ENCODE assay signal across 15 cellular contexts in the genomic region with DNA sequence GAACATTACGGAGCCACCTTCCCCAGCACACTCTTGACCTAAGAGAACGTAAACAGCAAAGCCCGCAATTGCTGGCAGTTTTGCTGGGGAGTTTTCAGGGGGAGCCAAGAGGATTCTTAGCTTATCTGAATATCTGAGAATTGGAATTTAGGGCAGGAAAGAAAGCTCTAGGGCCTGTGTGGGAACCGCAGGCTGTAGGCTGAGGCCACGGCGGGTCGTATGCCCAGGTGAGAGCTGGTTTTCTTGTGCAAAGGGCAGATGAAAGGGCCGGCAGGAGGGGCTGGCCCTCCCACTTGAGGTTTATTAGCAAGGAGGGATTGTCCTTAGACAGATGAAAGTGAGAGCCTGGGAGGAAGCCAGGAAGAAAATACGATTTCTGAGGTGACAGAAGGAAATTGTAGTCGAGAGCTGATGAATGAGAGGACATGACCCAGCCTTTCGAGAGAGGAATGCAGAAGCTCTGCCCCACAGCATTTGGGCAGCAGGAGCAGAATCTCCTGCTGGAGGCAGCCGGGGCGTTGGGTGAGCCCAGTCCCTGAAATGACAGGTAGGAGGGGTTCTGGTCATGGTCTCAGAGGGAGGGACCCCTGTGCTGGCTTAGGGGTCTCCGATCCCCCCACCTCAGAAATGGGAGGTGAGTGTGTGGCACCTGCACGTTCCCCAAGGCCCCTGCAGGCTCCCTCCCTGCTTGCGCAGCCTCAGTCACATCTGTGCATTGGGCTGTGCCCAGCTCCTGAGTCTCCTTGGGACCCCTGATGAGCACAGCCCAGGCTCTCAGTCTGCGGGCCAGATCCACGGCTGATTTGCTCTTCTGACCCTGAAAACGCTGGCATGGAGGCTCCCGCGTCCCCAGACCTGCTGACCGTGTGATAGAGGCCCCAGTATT.
DNase-seq lines count a peak whose midpoint lies in the region; ATAC-seq and TF ChIP-seq lines count a peak whose summit lies in the region.
"Had no signal": no experiment of that assay in that cellular context is flagged by ENCODE, and none has a peak within 500 bp of the region (broad histone marks: within the 10 kb centered on the region; RNA-seq: fewer than 3 reads in every experiment).

No MANE protein-coding gene starts in this region.

- WGBS in endodermal cell (ENCODE audit: insufficient coverage in 1 of 2, insufficient read length in 1 of 2), 2 experiments = 56 to 73% methylated on average over 16 to 22 of the region's 22 CpGs

- CTCF ChIA-PET in Calu3 (lab: Charles Lee) = no interaction called here

- no peaks in the 10 kb centered on the region for H3K36me3 ChIP-seq in endodermal cell (ENCODE audit: control insufficient read depth, insufficient read depth, low read length)
- H3K36me3 ChIP-seq in SJCRH30 = no peaks in the 10 kb centered on the region

- no peak overlapping the region for H3K9ac ChIP-seq in endodermal cell (ENCODE audit: extremely low read depth, low read length, poor library complexity, severe bottlenecking)

- intact Hi-C loops in Calu3 (cut with micrococcal nuclease; ENCODE audit: unreplicated experiment) = no loop called here

- H3K4me1 ChIP-seq in endodermal cell (ENCODE audit: control insufficient read depth, insufficient read depth, low read length) = peaks cover 8% of the 10 kb centered on the region
- peaks cover 5% of the 10 kb centered on the region for H3K4me1 ChIP-seq in SJCRH30

- H3K9me3 Mint-ChIP-seq in endodermal cell (no peaks in the 10 kb centered on the region), neural crest cell (no peaks in the 10 kb centered on the region), Calu3 (ENCODE audit: low read depth, unreplicated experiment) (no peaks in the 10 kb centered on the region)
- no peaks in the 10 kb centered on the region for H3K9me3 Mint-ChIP-seq in activated T-cell treated with anti-CD3 and anti-CD28 coated beads, Interleukin-2, amount 50 U/mL, for 72 hours
- H3K9me3 Mint-ChIP-seq: activated naive CD4-positive, alpha-beta T cell treated with anti-CD3 and anti-CD28 coated beads, Interleukin-2, amount 50 U/mL, for 72 hours; CD8-positive, alpha-beta memory T cell had no signal

- BruUV-seq in Calu3 (replicated peaks; lab: Mats Ljungman, UMichigan) = no TSS peak

- H3K4me3 Mint-ChIP-seq in endodermal cell (no peak overlapping the region), neural crest cell (no peak overlapping the region), Calu3 (ENCODE audit: low read depth, unreplicated experiment) (no peak overlapping the region)
- H3K4me3 Mint-ChIP-seq in activated T-cell treated with anti-CD3 and anti-CD28 coated beads, Interleukin-2, amount 50 U/mL, for 72 hours = no peak overlapping the region
- H3K4me3 Mint-ChIP-seq: CD8-positive, alpha-beta memory T cell had no signal

- TF ChIP-seq CTCF in endodermal cell (conservative IDR thresholded peaks at IDR 0.05) (no peak), neural crest cell (conservative IDR thresholded peaks at IDR 0.05) (no peak), Calu3 (IDR thresholded peaks at IDR 0.05; ENCODE audit: unreplicated experiment) (no peak)

- H3K36me3 Mint-ChIP-seq in endodermal cell (ENCODE audit: low read depth) = peaks cover 62% of the 10 kb centered on the region
- H3K36me3 Mint-ChIP-seq in neural crest cell (ENCODE audit: low read depth) = no peaks in the 10 kb centered on the region
- peaks cover 6% of the 10 kb centered on the region for H3K36me3 Mint-ChIP-seq in Calu3 (ENCODE audit: insufficient read depth, unreplicated experiment)
- peaks cover 0 to 2% of the 10 kb centered on the region in 2 donors for H3K36me3 Mint-ChIP-seq in activated T-cell treated with anti-CD3 and anti-CD28 coated beads, Interleukin-2, amount 50 U/mL, for 72 hours (ENCODE audit: insufficient read depth in 2 of 2)
- H3K36me3 Mint-ChIP-seq: CD8-positive, alpha-beta memory T cell had no signal

- H3K4me1 Mint-ChIP-seq in endodermal cell = peaks cover 14% of the 10 kb centered on the region
- peaks cover 22% of the 10 kb centered on the region for H3K4me1 Mint-ChIP-seq in neural crest cell
- H3K4me1 Mint-ChIP-seq in Calu3 (ENCODE audit: low read depth, unreplicated experiment) = no peaks in the 10 kb centered on the region
- H3K4me1 Mint-ChIP-seq in activated T-cell treated with anti-CD3 and anti-CD28 coated beads, Interleukin-2, amount 50 U/mL, for 72 hours (ENCODE audit: low read depth) = peaks cover 9% of the 10 kb centered on the region

- ATAC-seq in activated T-cell treated with anti-CD3 and anti-CD28 coated beads, Interleukin-2, amount 50 U/mL, for 72 hours (replicated peaks in 1 of 2) = no peak
- ATAC-seq: activated naive CD4-positive, alpha-beta T cell treated with anti-CD3 and anti-CD28 coated beads, Interleukin-2, amount 50 U/mL, for 72 hours; HCT116 had no signal

- H3K27me3 Mint-ChIP-seq in endodermal cell (ENCODE audit: insufficient read depth) = no peaks in the 10 kb centered on the region
- H3K27me3 Mint-ChIP-seq in neural crest cell (ENCODE audit: low read depth) = no peaks in the 10 kb centered on the region
- no peaks in the 10 kb centered on the region for H3K27me3 Mint-ChIP-seq in Calu3 (ENCODE audit: unreplicated experiment)
- H3K27me3 Mint-ChIP-seq in activated T-cell treated with anti-CD3 and anti-CD28 coated beads, Interleukin-2, amount 50 U/mL, for 72 hours (ENCODE audit: low read depth) = no peaks in the 10 kb centered on the region

- peak; percentile 58 for DNase-seq in D341Med (ENCODE audit: low spot score)
- peak; percentile 68 to 82 for DNase-seq in NCI-H524 (lab: John Stamatoyannopoulos, UW)
- peak; percentile 71 for DNase-seq in endodermal cell
- DNase-seq in neural crest cell (ENCODE audit: low read depth, low spot score) = no peak
- DNase-seq in SK-N-DZ (ENCODE audit: low spot score) = no peak
- DNase-seq in Calu3 = no peak
- no peak for DNase-seq in SJCRH30
- no peak for DNase-seq in activated T-cell treated with anti-CD3 and anti-CD28 coated beads, Interleukin-2, amount 50 U/mL, for 72 hours
- DNase-seq: cerebellar nuclear complex, NCI-H2081 had no signal

- H3K27ac ChIP-seq in endodermal cell (ENCODE audit: low read depth, low read length) (no peak overlapping the region), SJCRH30 (no peak overlapping the region)
- H3K27ac ChIP-seq: SK-N-MC had no signal

- H3K27me3 ChIP-seq in endodermal cell (ENCODE audit: control insufficient read depth, insufficient read depth, low read length, poor library complexity, severe bottlenecking) (no peaks in the 10 kb centered on the region), SJCRH30 (no peaks in the 10 kb centered on the region)

- peak overlapping the region; percentile 18 for H3K27ac Mint-ChIP-seq in endodermal cell
- peak overlapping the region; percentile 31 for H3K27ac Mint-ChIP-seq in neural crest cell (ENCODE audit: unreplicated experiment)
- no peak overlapping the region for H3K27ac Mint-ChIP-seq in Calu3 (ENCODE audit: unreplicated experiment)
- H3K27ac Mint-ChIP-seq in activated T-cell treated with anti-CD3 and anti-CD28 coated beads, Interleukin-2, amount 50 U/mL, for 72 hours = no peak overlapping the region
- H3K27ac Mint-ChIP-seq: activated naive CD4-positive, alpha-beta T cell treated with anti-CD3 and anti-CD28 coated beads, Interleukin-2, amount 50 U/mL, for 72 hours had no signal

- H3K9me3 ChIP-seq in endodermal cell (ENCODE audit: control insufficient read depth, low read length) = peaks cover 16% of the 10 kb centered on the region
- H3K9me3 ChIP-seq in SJCRH30 (replicated peaks) = no peaks in the 10 kb centered on the region

- H3K4me3 ChIP-seq in endodermal cell (ENCODE audit: low read length) = no peak overlapping the region
- H3K4me3 ChIP-seq in SJCRH30 = no peak overlapping the region
- H3K4me3 ChIP-seq: SK-N-MC, skin epidermis had no signal

Comparison
In these comparisons a context has a peak if more than half of its experiments do, and no peak if none do; other contexts are left out.
1. DNase-seq: peak in D341Med (single experiment), NCI-H524 (2 of 2) and endodermal cell (single experiment); none in neural crest cell (single experiment), SK-N-DZ (single experiment), Calu3 (single experiment), SJCRH30 (0 of 2) and activated T-cell treated with anti-CD3 and anti-CD28 coated beads, Interleukin-2, amount 50 U/mL, for 72 hours (0 of 2).
2. H3K27ac Mint-ChIP-seq: peak in endodermal cell (single experiment) and neural crest cell (single experiment); none in Calu3 (single experiment) and activated T-cell treated with anti-CD3 and anti-CD28 coated beads, Interleukin-2, amount 50 U/mL, for 72 hours (single experiment).